Comparison of ENCODE assay signal across 20 cellular contexts in the genomic region with DNA sequence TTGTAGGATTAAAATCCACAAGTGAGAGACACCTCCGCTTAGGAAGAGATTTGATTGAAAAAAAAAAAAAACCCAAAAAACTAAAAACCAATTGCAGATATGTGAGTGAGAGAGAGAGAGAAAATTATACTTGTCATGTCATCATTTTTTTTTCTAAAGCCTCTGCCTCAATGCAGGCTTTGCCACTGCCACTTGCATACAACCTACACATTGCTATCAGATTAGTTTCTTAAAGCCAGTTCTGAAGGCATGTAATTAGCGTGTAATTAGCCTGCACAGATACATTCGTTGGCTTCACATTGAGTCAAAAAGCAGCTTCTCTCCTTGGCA.
DNase-seq lines count a peak whose midpoint lies in the region; ATAC-seq and TF ChIP-seq lines count a peak whose summit lies in the region.
"Had no signal": no experiment of that assay in that cellular context is flagged by ENCODE, and none has a peak within 500 bp of the region (broad histone marks: within the 10 kb centered on the region; RNA-seq: fewer than 3 reads in every experiment).

No MANE protein-coding gene starts in this region.

- DNase-seq in A673 (ENCODE audit: low spot score) (no peak), NCI-H1417 (lab: John Stamatoyannopoulos, UW) (peak in 2 of 3 experiments; percentile 71 to 94), NCI-H748 treated with DMSO at 0.1 percent for 48 hours (lab: John Stamatoyannopoulos, UW) (peak; percentile 74), adrenal gland (no peak), COR-L47 (lab: John Stamatoyannopoulos, UW) (no peak)
- no peak for DNase-seq in NK-92 treated with Interleukin-12 subunit alpha and Interleukin-12 subunit beta, amount 100 ng/mL, for 24 hours (lab: John Stamatoyannopoulos, UW)
- DNase-seq: AML-193; C1 segment of cervical spinal cord; Caco-2; CD4-positive, alpha-beta memory T cell; EL; GDM1; KG1; MG63; OCI-M1; Peyer's patch; SK-N-SH; SW 1271 had no signal

- H3K36me3 ChIP-seq in A673 (ENCODE audit: insufficient read depth, low read length, poor library complexity, severe bottlenecking) (no peaks in the 10 kb centered on the region), mesodermal cell (ENCODE audit: control insufficient read depth, insufficient read depth, low read length) (no peaks in the 10 kb centered on the region), adrenal gland (replicated peaks in 1 of 2) (no peaks in the 10 kb centered on the region)
- H3K36me3 ChIP-seq: MG63, Peyer's patch had no signal

- H3K4me3 ChIP-seq in A673 (ENCODE audit: low read depth, low read length, poor library complexity, severe bottlenecking) (no peak overlapping the region), mesodermal cell (ENCODE audit: extremely low read depth, insufficient read depth, low read length, poor library complexity, severe bottlenecking) (no peak overlapping the region), adrenal gland (no peak overlapping the region)
- H3K4me3 ChIP-seq: MG63, Peyer's patch had no signal

- no peak for TF ChIP-seq CTCF in A673 (conservative IDR thresholded peaks at IDR 0.05; ENCODE audit: low read depth, low read length)
- no peak for TF ChIP-seq CTCF in adrenal gland (IDR thresholded peaks at IDR 0.05)

- H3K27me3 ChIP-seq in A673 (replicated peaks; ENCODE audit: insufficient read depth, low read depth, low read length, poor library complexity) (no peaks in the 10 kb centered on the region), adrenal gland (no peaks in the 10 kb centered on the region)
- H3K27me3 ChIP-seq: MG63, Peyer's patch had no signal

- CTCF ChIA-PET in A673 (lab: Charles Lee) = no interaction called here

- 93 to 100% methylated on average over 2 of the region's 3 CpGs for WGBS in mesodermal cell (ENCODE audit: insufficient coverage in 2 of 2), 2 experiments
- WGBS in adrenal gland, 4 donors = 90 to 94% (median 92%) methylated on average over 3 of the region's 3 CpGs

- no peak for TF ChIP-seq POLR2A in adrenal gland (IDR thresholded peaks at IDR 0.05)

- H3K4me1 ChIP-seq in A673 (ENCODE audit: insufficient read depth, low read length, poor library complexity, severe bottlenecking) = peaks cover 28% of the 10 kb centered on the region
- no peaks in the 10 kb centered on the region for H3K4me1 ChIP-seq in mesodermal cell (ENCODE audit: control insufficient read depth, insufficient read depth, low read length, poor library complexity, severe bottlenecking)
- no peaks in the 10 kb centered on the region for H3K4me1 ChIP-seq in adrenal gland (replicated peaks in 1 of 2)
- H3K4me1 ChIP-seq: Caco-2, Peyer's patch had no signal

- BruUV-seq in A673 (replicated peaks; lab: Mats Ljungman, UMichigan) = no TSS peak

- H3K9me3 ChIP-seq in A673 (ENCODE audit: low read depth, low read length, poor library complexity, severe bottlenecking) (no peaks in the 10 kb centered on the region), mesodermal cell (ENCODE audit: control insufficient read depth, low read length) (peaks cover 2% of the 10 kb centered on the region), adrenal gland (replicated peaks in 1 of 3) (no peaks in the 10 kb centered on the region)
- H3K9me3 ChIP-seq: Caco-2, MG63, Peyer's patch, SK-N-SH had no signal

- H3K27ac ChIP-seq in A673 (ENCODE audit: low read depth, low read length, poor library complexity, severe bottlenecking) = peak overlapping the region; percentile 15
- peak overlapping the region; percentile 46 for H3K27ac ChIP-seq in mesodermal cell (ENCODE audit: low read depth, low read length, severe bottlenecking)
- no peak overlapping the region for H3K27ac ChIP-seq in adrenal gland
- H3K27ac ChIP-seq: Peyer's patch had no signal

- POLR2A ChIA-PET in A673 (lab: Charles Lee; ENCODE audit: low non-redundant PET) = no interaction called here

- intact Hi-C loops in A673 (cut with micrococcal nuclease; ENCODE audit: unreplicated experiment) (no loop called here), adrenal gland (cut with DNase I) (no loop called here)

- no peak for ATAC-seq in HG03159 (IDR thresholded peaks at IDR 0.05; ENCODE audit: unreplicated experiment)

Comparison
In these comparisons a context has a peak if more than half of its experiments do, and no peak if none do; other contexts are left out.
1. DNase-seq: peak in NCI-H1417 (2 of 3) and NCI-H748 treated with DMSO at 0.1 percent for 48 hours (single experiment); none in A673 (single experiment), adrenal gland (0 of 7), NK-92 treated with Interleukin-12 subunit alpha and Interleukin-12 subunit beta, amount 100 ng/mL, for 24 hours (single experiment) and COR-L47 (single experiment).
2. H3K27ac ChIP-seq: peak in A673 (single experiment) and mesodermal cell (single experiment); none in adrenal gland (0 of 5).